Comparison of ENCODE assay signal across 17 cellular contexts in genomic region chr7:88919484-88920131, GRCh38.
DNase-seq lines count a peak whose midpoint lies in the region; ATAC-seq, FAIRE-seq and TF ChIP-seq lines count a peak whose summit lies in the region.
"Had no signal": no experiment of that assay in that cellular context is flagged by ENCODE, and none has a peak within 500 bp of the region (broad histone marks: within the 10 kb centered on the region; RNA-seq: fewer than 3 reads in every experiment).

No MANE protein-coding gene starts in this region.

- H3K4me1 ChIP-seq in endothelial cell of umbilical vein (ENCODE audit: control insufficient read depth, extremely low read depth, insufficient read depth, low read length) (peaks cover 4% of the 10 kb centered on the region), gastrocnemius medialis (no peaks in the 10 kb centered on the region)
- H3K4me1 ChIP-seq: Caco-2 had no signal

- intact Hi-C loops in endothelial cell of umbilical vein (cut with micrococcal nuclease) (no loop called here), gastrocnemius medialis (cut with DNase I; ENCODE audit: low total_unique reads) (no loop called here)

- H3K4me3 ChIP-seq in astrocyte of the cerebellum (ENCODE audit: low read depth, low read length) (no peak overlapping the region), endothelial cell of umbilical vein (replicated peaks in 1 of 3; ENCODE audit: insufficient read depth in 1 of 3, low read depth in 1 of 3, low read length in 3 of 3) (no peak overlapping the region), gastrocnemius medialis (no peak overlapping the region)
- H3K4me3 ChIP-seq: BLaER1, HAP-1 had no signal

- DNase-seq in HT1080 (ENCODE audit: low read depth) (peak; percentile 21), astrocyte of the cerebellum (ENCODE audit: low read depth) (peak; percentile 4), endothelial cell of umbilical vein (ENCODE audit: low read depth, low spot score) (peak; percentile 5), urothelium cell line (ENCODE audit: low spot score) (no peak), activated gamma-delta T cell treated with Interleukin-2 at 50 U/mL for 16 hours (no peak), GM19240 (ENCODE audit: insufficient read length, low spot score) (no peak), gastrocnemius medialis (no peak)
- DNase-seq: 8988T; AML-193; Caco-2; CD8-positive, alpha-beta memory T cell; GF-D8; GOT3 had no signal

- TF ChIP-seq CTCF in astrocyte of the cerebellum (IDR thresholded peaks at IDR 0.05; ENCODE audit: low read depth, low read length, missing control alignments) (no peak), endothelial cell of umbilical vein (IDR thresholded peaks at IDR 0.05; ENCODE audit: extremely low read depth in 1 of 2, insufficient read depth in 1 of 2, low read depth in 1 of 2, low read length in 2 of 2) (no peak), gastrocnemius medialis (IDR thresholded peaks at IDR 0.05 in 4 of 5, conservative IDR thresholded peaks at IDR 0.05 in 1 of 5) (no peak)

- H3K9me3 ChIP-seq in endothelial cell of umbilical vein (replicated peaks; ENCODE audit: control insufficient read depth, insufficient read depth, low read length) (no peaks in the 10 kb centered on the region), gastrocnemius medialis (no peaks in the 10 kb centered on the region)
- H3K9me3 ChIP-seq: BLaER1, Caco-2, HAP-1 had no signal

- no peak overlapping the region for H3K4me2 ChIP-seq in endothelial cell of umbilical vein (ENCODE audit: insufficient read depth, low read length)
- H3K4me2 ChIP-seq: BLaER1 had no signal

- no peak for ATAC-seq in gastrocnemius medialis
- ATAC-seq: HepG2 had no signal

- H3K27ac ChIP-seq in endothelial cell of umbilical vein (ENCODE audit: insufficient read depth, low read depth, low read length): no peak overlapping the region
- H3K27ac ChIP-seq in gastrocnemius medialis: no peak overlapping the region
- H3K27ac ChIP-seq: BLaER1 had no signal

- no peaks in the 10 kb centered on the region for H3K27me3 ChIP-seq in endothelial cell of umbilical vein (ENCODE audit: control insufficient read depth in 2 of 2, insufficient read depth in 2 of 2, low read length in 2 of 2)
- no peaks in the 10 kb centered on the region for H3K27me3 ChIP-seq in gastrocnemius medialis
- H3K27me3 ChIP-seq: BLaER1 had no signal

- H2AFZ ChIP-seq in endothelial cell of umbilical vein (ENCODE audit: low read depth, low read length): no peak overlapping the region

- H3K36me3 ChIP-seq in endothelial cell of umbilical vein (ENCODE audit: control insufficient read depth in 2 of 2, extremely low read depth in 1 of 2, insufficient read depth in 2 of 2, low read length in 2 of 2): no peaks in the 10 kb centered on the region
- H3K36me3 ChIP-seq in gastrocnemius medialis: no peaks in the 10 kb centered on the region
- H3K36me3 ChIP-seq: BLaER1, HAP-1 had no signal

- CTCF ChIA-PET in endothelial cell of umbilical vein (lab: Charles Lee): no interaction called here

- BruUV-seq in endothelial cell of umbilical vein (replicated peaks; lab: Mats Ljungman, UMichigan): no TSS peak

- dilution Hi-C loops in endothelial cell of umbilical vein (cut with MboI; ENCODE audit: extremely low pct_ligation_motif_present, low sequenced_read_pairs): no loop called here

- H3K9ac ChIP-seq in endothelial cell of umbilical vein (replicated peaks; ENCODE audit: extremely low read depth, insufficient read depth, low read length): no peak overlapping the region
- H3K9ac ChIP-seq: BLaER1 had no signal

- POLR2A ChIA-PET in endothelial cell of umbilical vein (lab: Charles Lee): no interaction called here

- TF ChIP-seq POLR2A in endothelial cell of umbilical vein (IDR thresholded peaks at IDR 0.05; ENCODE audit: low read depth, low read length) (no peak), gastrocnemius medialis (IDR thresholded peaks at IDR 0.05) (no peak)

- H3K9me1 ChIP-seq in endothelial cell of umbilical vein (replicated peaks; ENCODE audit: control insufficient read depth, extremely low read depth, insufficient read depth, low read length): no peaks in the 10 kb centered on the region

- in situ Hi-C loops in astrocyte of the cerebellum (cut with HindIII; ENCODE audit: low sequenced_read_pairs) (no loop called here), gastrocnemius medialis (cut with MboI; ENCODE audit: low sequenced_read_pairs in 4 of 4) (no loop called here)

- FAIRE-seq in endothelial cell of umbilical vein (lab: Jason Lieb, UNC) (no peak), urothelium cell line (lab: Jason Lieb, UNC) (peak; percentile 74)
- FAIRE-seq: HepG2, HTR-8/SVneo had no signal

- no peaks in the 10 kb centered on the region for H4K20me1 ChIP-seq in endothelial cell of umbilical vein (replicated peaks; ENCODE audit: control insufficient read depth, extremely low read depth, insufficient read depth, low read length)
- H4K20me1 ChIP-seq: BLaER1 had no signal

- H3K79me2 ChIP-seq in endothelial cell of umbilical vein (ENCODE audit: control insufficient read depth, insufficient read depth, low read length): no peaks in the 10 kb centered on the region

TF ChIP-seq in endothelial cell of umbilical vein, 7 proteins besides CTCF, POLR2A, EP300 and RAD21:
- TF ChIP-seq MAX (IDR thresholded peaks at IDR 0.05; ENCODE audit: insufficient read depth, insufficient read length): no peak
- no peak for TF ChIP-seq EZH2 (IDR thresholded peaks at IDR 0.05; ENCODE audit: borderline replicate concordance, low read depth, low read length, severe bottlenecking)
- TF ChIP-seq MYC (IDR thresholded peaks at IDR 0.05; ENCODE audit: low read depth, low read length): no peak
- no peak for TF ChIP-seq FOS (IDR thresholded peaks at IDR 0.05; ENCODE audit: borderline replicate concordance, insufficient read depth, low read length)
- no peak for TF ChIP-seq JUN (IDR thresholded peaks at IDR 0.05; ENCODE audit: borderline replicate concordance, insufficient read depth, insufficient read length, low read depth)
- no peak for TF ChIP-seq GATA2 (IDR thresholded peaks at IDR 0.05; ENCODE audit: insufficient read depth, insufficient read length, low read depth, low read length)
- no peak for TF ChIP-seq POLR2AphosphoS5 (IDR thresholded peaks at IDR 0.05; ENCODE audit: insufficient read depth, low read depth, low read length)

Comparison
In these comparisons a context has a peak if more than half of its experiments do, and no peak if none do; other contexts are left out.
1. DNase-seq: peak in HT1080 (single experiment), astrocyte of the cerebellum (single experiment) and endothelial cell of umbilical vein (single experiment); none in urothelium cell line (single experiment), activated gamma-delta T cell treated with Interleukin-2 at 50 U/mL for 16 hours (single experiment), GM19240 (single experiment) and gastrocnemius medialis (0 of 2).